Comparison of ENCODE assay signal across 14 cellular contexts in the genomic region with DNA sequence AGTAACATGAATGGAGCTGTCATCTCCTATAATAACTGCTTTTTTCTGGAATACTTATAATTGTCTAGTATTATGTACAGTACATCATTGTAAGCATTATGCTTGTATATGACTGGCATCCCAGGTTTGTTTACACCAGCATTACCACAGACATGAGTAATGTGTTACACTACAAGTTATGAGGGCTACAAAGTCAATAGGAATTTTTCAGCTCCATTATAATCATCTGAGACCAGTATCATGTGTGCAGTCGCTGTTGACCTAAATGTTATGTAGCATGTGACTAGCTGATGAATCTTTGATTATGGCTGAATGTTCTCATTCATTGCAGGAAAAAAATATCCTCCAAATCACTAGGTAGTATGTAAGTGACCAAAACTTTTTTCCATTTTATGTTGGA. TPM values are rescaled to one million over a fixed set of nuclear protein-coding genes. Genes with fewer than 3 reads are reported as not detected.
DNase-seq lines count a peak whose midpoint lies in the region; ATAC-seq, FAIRE-seq and TF ChIP-seq lines count a peak whose summit lies in the region.
"Had no signal": no experiment of that assay in that cellular context is flagged by ENCODE, and none has a peak within 500 bp of the region (broad histone marks: within the 10 kb centered on the region; RNA-seq: fewer than 3 reads in every experiment).

No MANE protein-coding gene starts in this region.

- peaks cover 8% of the 10 kb centered on the region for H3K36me3 Mint-ChIP-seq in T-helper 17 cell (ENCODE audit: low read depth)

- H3K4me3 ChIP-seq in A549 (no peak overlapping the region), fibroblast of villous mesenchyme (ENCODE audit: low read depth, low read length) (no peak overlapping the region), adrenal gland (no peak overlapping the region)
- H3K4me3 ChIP-seq: cardiac muscle cell, testis had no signal

- H3K27ac ChIP-seq in A549 (no peak overlapping the region), adrenal gland (no peak overlapping the region)
- H3K27ac ChIP-seq: cardiac muscle cell, heart left ventricle, testis had no signal

- no peaks in the 10 kb centered on the region for H3K27me3 Mint-ChIP-seq in T-helper 17 cell

- TF ChIP-seq RAD21 in A549 (conservative IDR thresholded peaks at IDR 0.05 in 1 of 2, IDR thresholded peaks at IDR 0.05 in 1 of 2) = no peak

- H3K4me1 ChIP-seq in A549 = peaks cover 23% of the 10 kb centered on the region
- H3K4me1 ChIP-seq in adrenal gland (replicated peaks in 1 of 2) = peaks cover 12 to 36% of the 10 kb centered on the region in 2 donors

- DNase-seq in A549 (ENCODE audit: low read depth in 1 of 2, low spot score in 1 of 2) = no peak
- DNase-seq in EL = peak; percentile 84
- DNase-seq in T-helper 17 cell = no peak
- DNase-seq in fibroblast of villous mesenchyme (ENCODE audit: low read depth) = peak; percentile 68
- DNase-seq in C1 segment of cervical spinal cord (lab: John Stamatoyannopoulos, UW) = no peak
- no peak for DNase-seq in adrenal gland
- no peak for DNase-seq in T1000 (lab: John Stamatoyannopoulos, UW)
- DNase-seq: heart left ventricle, NCI-H146, testis had no signal

- TF ChIP-seq EP300 in A549 (IDR thresholded peaks at IDR 0.05) = no peak

- CTCF ChIA-PET in A549 (lab: Yijun Ruan, JAX) = interaction anchor here (1.1 to 1.5 kb wide), 2 partner anchors 9 to 15 kb away, joined by 4 to 5 read pairs; no protein-coding TSS in a partner anchor

- TF ChIP-seq POLR2A in A549 (IDR thresholded peaks at IDR 0.05; ENCODE audit: low read length) (no peak), adrenal gland (IDR thresholded peaks at IDR 0.05) (no peak)

- H3K4me1 Mint-ChIP-seq in T-helper 17 cell = peaks cover 32% of the 10 kb centered on the region

- no peak for TF ChIP-seq CTCF in A549 (IDR thresholded peaks at IDR 0.05)
- TF ChIP-seq CTCF in fibroblast of villous mesenchyme (IDR thresholded peaks at IDR 0.05; ENCODE audit: insufficient read depth, low read depth, low read length) = no peak
- no peak for TF ChIP-seq CTCF in adrenal gland (IDR thresholded peaks at IDR 0.05)

- H3K27me3 ChIP-seq in adrenal gland = no peaks in the 10 kb centered on the region
- H3K27me3 ChIP-seq: cardiac muscle cell, heart left ventricle, testis had no signal

- H3K9me3 ChIP-seq in A549 = no peaks in the 10 kb centered on the region
- H3K9me3 ChIP-seq in T-helper 17 cell (ENCODE audit: control insufficient read depth, low read length, poor library complexity, severe bottlenecking) = no peaks in the 10 kb centered on the region
- no peaks in the 10 kb centered on the region for H3K9me3 ChIP-seq in adrenal gland (replicated peaks in 1 of 3)
- H3K9me3 ChIP-seq: heart left ventricle, testis had no signal

- POLR2A ChIA-PET in A549 (lab: Yijun Ruan, JAX) = interaction anchor here (0.7 kb wide), 1 partner anchor 27 kb away, joined by 3 read pairs; no protein-coding TSS in a partner anchor

- H3K4me3 Mint-ChIP-seq in T-helper 17 cell = peak overlapping the region; percentile 33

- intact Hi-C loops in adrenal gland (cut with DNase I) = no loop called here

- no peak overlapping the region for H3K27ac Mint-ChIP-seq in T-helper 17 cell

- no peak for ATAC-seq in A549
- no peak for ATAC-seq in T-helper 17 cell
- ATAC-seq in GM21381 (IDR thresholded peaks at IDR 0.05; ENCODE audit: unreplicated experiment) = no peak
- ATAC-seq: activated CD4-positive, CD25-positive, alpha-beta regulatory T cell treated with anti-CD3 and anti-CD28 coated beads, Interleukin-2, amount 50 U/mL, for 24 hours; heart left ventricle had no signal

- H3K4me2 ChIP-seq in A549 = peak overlapping the region; percentile 8; the same call in 1 of the 3 replicates

- H3K36me3 ChIP-seq in adrenal gland (replicated peaks in 1 of 2) = peaks cover 0 to 7% of the 10 kb centered on the region in 2 donors

- no peak for FAIRE-seq in A549 (lab: Jason Lieb, UNC)
- FAIRE-seq: H1 had no signal

- WGBS in A549 (ENCODE audit: missing lambda C conversion rate) = 71% methylated on average over 1 of the region's 1 CpG
- WGBS in adrenal gland, 4 donors = 82 to 95% (median 92%) methylated on average over 1 of the region's 1 CpG

TF ChIP-seq in A549, 52 proteins besides CTCF, POLR2A, EP300 and RAD21:
- no peak for TF ChIP-seq CHD2 (IDR thresholded peaks at IDR 0.05; ENCODE audit: low read length, partially characterized antibody)
- TF ChIP-seq SMC3 (IDR thresholded peaks at IDR 0.05) = no peak
- no peak for TF ChIP-seq KDM5A (IDR thresholded peaks at IDR 0.05)
- TF ChIP-seq, protein P1, sequence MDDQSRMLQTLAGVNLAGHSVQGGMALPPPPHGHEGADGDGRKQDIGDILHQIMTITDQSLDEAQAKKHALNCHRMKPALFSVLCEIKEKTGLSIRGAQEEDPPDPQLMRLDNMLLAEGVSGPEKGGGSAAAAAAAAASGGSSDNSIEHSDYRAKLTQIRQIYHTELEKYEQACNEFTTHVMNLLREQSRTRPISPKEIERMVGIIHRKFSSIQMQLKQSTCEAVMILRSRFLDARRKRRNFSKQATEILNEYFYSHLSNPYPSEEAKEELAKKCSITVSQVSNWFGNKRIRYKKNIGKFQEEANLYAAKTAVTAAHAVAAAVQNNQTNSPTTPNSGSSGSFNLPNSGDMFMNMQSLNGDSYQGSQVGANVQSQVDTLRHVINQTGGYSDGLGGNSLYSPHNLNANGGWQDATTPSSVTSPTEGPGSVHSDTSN (IDR thresholded peaks at IDR 0.05) = no peak
- TF ChIP-seq USF2 (IDR thresholded peaks at IDR 0.05) = no peak
- no peak for TF ChIP-seq E2F6 (IDR thresholded peaks at IDR 0.05; ENCODE audit: borderline replicate concordance, low read depth)
- no peak for TF ChIP-seq RNF2 (IDR thresholded peaks at IDR 0.05; ENCODE audit: borderline replicate concordance, low read depth)
- TF ChIP-seq CHD4 (IDR thresholded peaks at IDR 0.05; ENCODE audit: borderline replicate concordance) = no peak
- TF ChIP-seq, protein P2, sequence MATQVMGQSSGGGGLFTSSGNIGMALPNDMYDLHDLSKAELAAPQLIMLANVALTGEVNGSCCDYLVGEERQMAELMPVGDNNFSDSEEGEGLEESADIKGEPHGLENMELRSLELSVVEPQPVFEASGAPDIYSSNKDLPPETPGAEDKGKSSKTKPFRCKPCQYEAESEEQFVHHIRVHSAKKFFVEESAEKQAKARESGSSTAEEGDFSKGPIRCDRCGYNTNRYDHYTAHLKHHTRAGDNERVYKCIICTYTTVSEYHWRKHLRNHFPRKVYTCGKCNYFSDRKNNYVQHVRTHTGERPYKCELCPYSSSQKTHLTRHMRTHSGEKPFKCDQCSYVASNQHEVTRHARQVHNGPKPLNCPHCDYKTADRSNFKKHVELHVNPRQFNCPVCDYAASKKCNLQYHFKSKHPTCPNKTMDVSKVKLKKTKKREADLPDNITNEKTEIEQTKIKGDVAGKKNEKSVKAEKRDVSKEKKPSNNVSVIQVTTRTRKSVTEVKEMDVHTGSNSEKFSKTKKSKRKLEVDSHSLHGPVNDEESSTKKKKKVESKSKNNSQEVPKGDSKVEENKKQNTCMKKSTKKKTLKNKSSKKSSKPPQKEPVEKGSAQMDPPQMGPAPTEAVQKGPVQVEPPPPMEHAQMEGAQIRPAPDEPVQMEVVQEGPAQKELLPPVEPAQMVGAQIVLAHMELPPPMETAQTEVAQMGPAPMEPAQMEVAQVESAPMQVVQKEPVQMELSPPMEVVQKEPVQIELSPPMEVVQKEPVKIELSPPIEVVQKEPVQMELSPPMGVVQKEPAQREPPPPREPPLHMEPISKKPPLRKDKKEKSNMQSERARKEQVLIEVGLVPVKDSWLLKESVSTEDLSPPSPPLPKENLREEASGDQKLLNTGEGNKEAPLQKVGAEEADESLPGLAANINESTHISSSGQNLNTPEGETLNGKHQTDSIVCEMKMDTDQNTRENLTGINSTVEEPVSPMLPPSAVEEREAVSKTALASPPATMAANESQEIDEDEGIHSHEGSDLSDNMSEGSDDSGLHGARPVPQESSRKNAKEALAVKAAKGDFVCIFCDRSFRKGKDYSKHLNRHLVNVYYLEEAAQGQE (IDR thresholded peaks at IDR 0.05) = no peak
- no peak for TF ChIP-seq HES2 (IDR thresholded peaks at IDR 0.05)
- TF ChIP-seq NFE2L2 (conservative IDR thresholded peaks at IDR 0.05; ENCODE audit: low read length) = no peak

RNA-seq across cellular contexts. Expression of gene ZCCHC9, which starts 2.2 kb away (rescaled TPM):
- polyA plus RNA-seq in A549 (2011; rRNA removed) (27.3 and 44.4 TPM in 2 replicates), A549 (2017; fragmentation: RNase III; extraction: RNeasy Plus Mini Kit Qiagen cat#74134 plus additional on column Dnase treatment) (21.7 to 24.4 TPM (median 24.2 TPM) in 3 replicates), adrenal gland (10 to 100 TPM; 23.5 to 31.8 (median 27.3) TPM)
- 9.8 and 10.9 TPM in 2 replicates for polyA plus RNA-seq in A549 (2012; cell fraction: cytosol; rRNA removed)
- 3.6 and 6.3 TPM in 2 replicates for polyA plus RNA-seq in A549 (2012; cell fraction: nucleus; rRNA removed)
- polyA minus RNA-seq in A549 (2011; rRNA and poly(A)+ RNA removed) = 6.2 and 7.6 TPM in 2 replicates
- total RNA-seq in T-helper 17 cell (10 to 100 TPM; 14.4 to 15.5 TPM), fibroblast of villous mesenchyme (23.2 and 33.7 TPM in 2 replicates), adrenal gland (10 to 100 TPM in 7 of 8 donors, 1 to 10 TPM in 1; 10.0 to 26.3 (median 18.0) TPM)

Comparison
In these comparisons a context has a peak if more than half of its experiments do, and no peak if none do; other contexts are left out.
1. DNase-seq: peak in EL (single experiment) and fibroblast of villous mesenchyme (single experiment); none in A549 (0 of 2), T-helper 17 cell (0 of 3), C1 segment of cervical spinal cord (0 of 14), adrenal gland (0 of 7) and T1000 (single experiment).